ENCODE assay signal across 31 cellular contexts in the genomic region with DNA sequence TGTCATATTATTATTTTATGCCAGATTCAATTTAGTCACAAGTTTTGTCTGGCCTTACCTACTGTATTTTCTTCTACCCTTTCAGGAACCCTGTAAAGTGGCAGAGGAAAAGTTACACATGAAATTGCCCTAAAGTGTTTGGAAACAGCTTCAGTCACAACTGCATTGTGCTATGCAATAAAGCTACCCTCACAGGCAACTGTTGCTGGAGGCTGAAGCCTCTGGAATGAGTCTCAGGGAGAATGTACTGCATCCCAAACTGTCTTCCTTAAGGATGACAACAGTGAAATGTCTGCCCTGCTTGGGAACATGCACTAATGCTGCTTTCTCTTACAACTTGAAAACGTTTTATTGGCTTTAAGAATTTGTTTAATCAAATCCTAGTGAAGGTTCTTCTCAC.
DNase-seq lines count a peak whose midpoint lies in the region; ATAC-seq and TF ChIP-seq lines count a peak whose summit lies in the region.
"Had no signal": no experiment of that assay in that cellular context is flagged by ENCODE, and none has a peak within 500 bp of the region (broad histone marks: within the 10 kb centered on the region; RNA-seq: fewer than 3 reads in every experiment).

No MANE protein-coding gene starts in this region.

- no peak for TF ChIP-seq POLR2A in breast epithelium (IDR thresholded peaks at IDR 0.05)

- peaks cover 4% of the 10 kb centered on the region for H3K4me1 ChIP-seq in mammary epithelial cell (ENCODE audit: insufficient read depth, low read length)
- H3K4me1 ChIP-seq in breast epithelium = no peaks in the 10 kb centered on the region
- no peaks in the 10 kb centered on the region for H3K4me1 ChIP-seq in OCI-LY7 (ENCODE audit: insufficient read depth, low read length, poor library complexity, severe bottlenecking)

- intact Hi-C loops in mammary epithelial cell (cut with micrococcal nuclease) (no loop called here), breast epithelium (cut with DNase I; ENCODE audit: low total_unique reads) (no loop called here), OCI-LY7 (cut with micrococcal nuclease; ENCODE audit: unreplicated experiment) (no loop called here)

- peaks cover 2% of the 10 kb centered on the region for H3K9me3 Mint-ChIP-seq in neural crest cell
- peaks cover 8% of the 10 kb centered on the region for H3K9me3 Mint-ChIP-seq in activated CD4-positive, alpha-beta T cell treated with anti-CD3 and anti-CD28 coated beads, Interleukin-2, amount 10 ng/mL, durations not matched to agents 7 days and 5 days
- H3K9me3 Mint-ChIP-seq: activated naive CD8-positive, alpha-beta T cell treated with anti-CD3 and anti-CD28 coated beads for 36 hours had no signal

- H3K79me2 ChIP-seq in mammary epithelial cell (ENCODE audit: insufficient read depth, low read length) (no peaks in the 10 kb centered on the region), OCI-LY7 (ENCODE audit: insufficient read depth, low read depth, low read length) (no peaks in the 10 kb centered on the region)

- no peak overlapping the region for H3K4me3 Mint-ChIP-seq in neural crest cell
- no peak overlapping the region for H3K4me3 Mint-ChIP-seq in activated CD4-positive, alpha-beta T cell treated with anti-CD3 and anti-CD28 coated beads, Interleukin-2, amount 10 ng/mL, durations not matched to agents 7 days and 5 days
- H3K4me3 Mint-ChIP-seq: activated naive CD8-positive, alpha-beta T cell treated with anti-CD3 and anti-CD28 coated beads for 36 hours; activated T-cell treated with anti-CD3 and anti-CD28 coated beads, Interleukin-2, amount 50 U/mL, for 4 hours; CD14-positive monocyte; immature natural killer cell; stimulated activated effector memory CD8-positive, alpha-beta T cell treated with anti-CD3 and anti-CD28 coated beads, Interleukin-12 subunit alpha, Interleukin-12 subunit beta, amount 100 ng/mL, for 72 hours; type B pancreatic cell had no signal

- H3K27ac ChIP-seq in mammary epithelial cell (ENCODE audit: insufficient read depth, low read depth, low read length) (no peak overlapping the region), breast epithelium (no peak overlapping the region), OCI-LY7 (ENCODE audit: low read depth, low read length, poor library complexity, severe bottlenecking) (no peak overlapping the region)

- no peaks in the 10 kb centered on the region for H3K4me1 Mint-ChIP-seq in neural crest cell
- H3K4me1 Mint-ChIP-seq in activated CD4-positive, alpha-beta T cell treated with anti-CD3 and anti-CD28 coated beads, Interleukin-2, amount 10 ng/mL, durations not matched to agents 7 days and 5 days = no peaks in the 10 kb centered on the region
- H3K4me1 Mint-ChIP-seq: activated naive CD8-positive, alpha-beta T cell treated with anti-CD3 and anti-CD28 coated beads for 36 hours; CD14-positive monocyte; immature natural killer cell; stimulated activated effector memory CD8-positive, alpha-beta T cell treated with anti-CD3 and anti-CD28 coated beads, Interleukin-12 subunit alpha, Interleukin-12 subunit beta, amount 100 ng/mL, for 72 hours had no signal

- 20% methylated on average over 1 of the region's 1 CpG for WGBS in mammary epithelial cell (ENCODE audit: low coverage, missing lambda C conversion rate)

- H2AFZ ChIP-seq in mammary epithelial cell (ENCODE audit: low read depth, low read length) (peak overlapping the region; percentile 54), OCI-LY7 (ENCODE audit: low read length) (no peak overlapping the region)

- DNase-seq in mammary epithelial cell (no peak), breast epithelium (ENCODE audit: low spot score in 2 of 2) (no peak), dedifferentiated amniotic fluid mesenchymal stem cell (ENCODE audit: extremely low spot score) (peak; percentile 18), neural crest cell (ENCODE audit: low read depth, low spot score) (no peak), OCI-LY7 (ENCODE audit: low spot score) (no peak)
- DNase-seq in activated CD4-positive, alpha-beta T cell treated with anti-CD3 and anti-CD28 coated beads, Interleukin-2, amount 10 ng/mL, durations not matched to agents 7 days and 5 days = no peak
- DNase-seq: 8988T; activated gamma-delta T cell; activated naive CD8-positive, alpha-beta T cell treated with anti-CD3 and anti-CD28 coated beads for 36 hours; activated T-cell treated with anti-CD3 and anti-CD28 coated beads, Interleukin-2, amount 50 U/mL, for 4 hours; aorta; DMS79 treated with DMSO at 0.1 percent for 48 hours; effector CD4-positive, alpha-beta T cell; GF-D8; immature natural killer cell; Kasumi-1; mesendoderm; NCI-H1436; NCI-H2081; NCI-H526 treated with DMSO at 0.1 percent for 48 hours; nucleus accumbens; Right ventricle myocardium superior; substantia nigra; T-helper 9 cell had no signal

- no peak overlapping the region for H3K4me2 ChIP-seq in mammary epithelial cell (ENCODE audit: insufficient read depth, low read depth, low read length)
- H3K4me2 ChIP-seq in OCI-LY7 (ENCODE audit: low read length) = no peak overlapping the region

- H4K20me1 ChIP-seq in mammary epithelial cell (ENCODE audit: insufficient read depth, low read length) = no peaks in the 10 kb centered on the region
- H4K20me1 ChIP-seq in OCI-LY7 (ENCODE audit: insufficient read depth, low read length) = no peaks in the 10 kb centered on the region

- BruUV-seq in mammary epithelial cell (replicated peaks; lab: Mats Ljungman, UMichigan) = no TSS peak
- no TSS peak for BruUV-seq in OCI-LY7 (replicated peaks; lab: Mats Ljungman, UMichigan)

- no peaks in the 10 kb centered on the region for H3K27me3 ChIP-seq in mammary epithelial cell (ENCODE audit: insufficient read depth, low read length)
- H3K27me3 ChIP-seq in breast epithelium = no peaks in the 10 kb centered on the region

- H3K9me2 ChIP-seq in OCI-LY7 (ENCODE audit: insufficient read depth, low read length) = no peaks in the 10 kb centered on the region

- H3K27ac Mint-ChIP-seq in neural crest cell (ENCODE audit: unreplicated experiment) = peak overlapping the region; percentile 48
- no peak overlapping the region for H3K27ac Mint-ChIP-seq in activated CD4-positive, alpha-beta T cell treated with anti-CD3 and anti-CD28 coated beads, Interleukin-2, amount 10 ng/mL, durations not matched to agents 7 days and 5 days
- H3K27ac Mint-ChIP-seq: activated naive CD8-positive, alpha-beta T cell treated with anti-CD3 and anti-CD28 coated beads for 36 hours; CD14-positive monocyte; immature natural killer cell; stimulated activated effector memory CD8-positive, alpha-beta T cell treated with anti-CD3 and anti-CD28 coated beads, Interleukin-12 subunit alpha, Interleukin-12 subunit beta, amount 100 ng/mL, for 72 hours; type B pancreatic cell had no signal

- POLR2A ChIA-PET in OCI-LY7 (lab: Charles Lee) = interaction anchor here (0.5 to 1.4 kb wide), 3 partner anchors 11 to 1293 kb away, joined by 3 read pairs; no protein-coding TSS in a partner anchor
- POLR2A ChIA-PET in activated CD4-positive, alpha-beta T cell treated with anti-CD3 and anti-CD28 coated beads, Interleukin-2, amount 10 ng/mL, durations not matched to agents 7 days and 5 days (lab: Charles Lee) = no interaction called here

- H3K4me3 ChIP-seq in mammary epithelial cell (replicated peaks in 1 of 3; ENCODE audit: insufficient read depth in 1 of 3, low read depth in 2 of 3, low read length in 3 of 3) (no peak overlapping the region), breast epithelium (no peak overlapping the region), OCI-LY7 (ENCODE audit: low read depth, low read length, poor library complexity, severe bottlenecking) (no peak overlapping the region)
- H3K4me3 ChIP-seq: HAP-1 had no signal

- no peak for ATAC-seq in HG03442 (IDR thresholded peaks at IDR 0.05; ENCODE audit: unreplicated experiment)
- no peak for ATAC-seq in GM21360 (IDR thresholded peaks at IDR 0.05; ENCODE audit: unreplicated experiment)
- ATAC-seq: activated T-cell treated with anti-CD3 and anti-CD28 coated beads, Interleukin-2, amount 50 U/mL, for 4 hours; left lobe of liver; stimulated activated effector memory CD8-positive, alpha-beta T cell treated with anti-CD3 and anti-CD28 coated beads, Interleukin-12 subunit alpha, Interleukin-12 subunit beta, amount 100 ng/mL, for 72 hours had no signal

- dilution Hi-C loops in mammary epithelial cell (cut with HindIII; ENCODE audit: low sequenced_read_pairs) = no loop called here

- CTCF ChIA-PET in mammary epithelial cell (lab: Charles Lee; ENCODE audit: low non-redundant PET) (no interaction called here), OCI-LY7 (lab: Charles Lee; ENCODE audit: unreplicated experiment) (no interaction called here)
- CTCF ChIA-PET in activated CD4-positive, alpha-beta T cell treated with anti-CD3 and anti-CD28 coated beads, Interleukin-2, amount 10 ng/mL, durations not matched to agents 7 days and 5 days (lab: Charles Lee) = no interaction called here

- H3K9ac ChIP-seq in mammary epithelial cell (ENCODE audit: insufficient read depth, low read length) = no peak overlapping the region

- in situ Hi-C loops in mammary epithelial cell (cut with MboI; ENCODE audit: low sequenced_read_pairs in 2 of 2) = no loop called here

- H3K36me3 Mint-ChIP-seq in neural crest cell (ENCODE audit: low read depth) = peaks cover 3% of the 10 kb centered on the region
- H3K36me3 Mint-ChIP-seq in activated CD4-positive, alpha-beta T cell treated with anti-CD3 and anti-CD28 coated beads, Interleukin-2, amount 10 ng/mL, durations not matched to agents 7 days and 5 days (ENCODE audit: low read depth) = no peaks in the 10 kb centered on the region
- H3K36me3 Mint-ChIP-seq: activated naive CD8-positive, alpha-beta T cell treated with anti-CD3 and anti-CD28 coated beads for 36 hours; CD14-positive monocyte; stimulated activated effector memory CD8-positive, alpha-beta T cell treated with anti-CD3 and anti-CD28 coated beads, Interleukin-12 subunit alpha, Interleukin-12 subunit beta, amount 100 ng/mL, for 72 hours; type B pancreatic cell had no signal

- no peaks in the 10 kb centered on the region for H3K27me3 Mint-ChIP-seq in neural crest cell (ENCODE audit: low read depth)
- no peaks in the 10 kb centered on the region for H3K27me3 Mint-ChIP-seq in activated CD4-positive, alpha-beta T cell treated with anti-CD3 and anti-CD28 coated beads, Interleukin-2, amount 10 ng/mL, durations not matched to agents 7 days and 5 days
- H3K27me3 Mint-ChIP-seq: activated naive CD8-positive, alpha-beta T cell treated with anti-CD3 and anti-CD28 coated beads for 36 hours; type B pancreatic cell had no signal

- H3K36me3 ChIP-seq in mammary epithelial cell (ENCODE audit: insufficient read depth, low read length) = no peaks in the 10 kb centered on the region
- no peaks in the 10 kb centered on the region for H3K36me3 ChIP-seq in breast epithelium
- H3K36me3 ChIP-seq in OCI-LY7 (ENCODE audit: insufficient read depth, low read length) = no peaks in the 10 kb centered on the region
- H3K36me3 ChIP-seq: HAP-1 had no signal

- no peak for TF ChIP-seq CTCF in mammary epithelial cell (conservative IDR thresholded peaks at IDR 0.05 in 1 of 2, IDR thresholded peaks at IDR 0.05 in 1 of 2; ENCODE audit: extremely low read depth in 1 of 2, insufficient read depth in 1 of 2, low read depth in 1 of 2, low read length in 2 of 2)
- no peak for TF ChIP-seq CTCF in breast epithelium (IDR thresholded peaks at IDR 0.05)
- no peak for TF ChIP-seq CTCF in neural crest cell (conservative IDR thresholded peaks at IDR 0.05)
- no peak for TF ChIP-seq CTCF in OCI-LY7 (conservative IDR thresholded peaks at IDR 0.05; ENCODE audit: low read length)

- H3K9me3 ChIP-seq in mammary epithelial cell (replicated peaks; ENCODE audit: insufficient read depth, low read length) = no peaks in the 10 kb centered on the region
- H3K9me3 ChIP-seq in breast epithelium = no peaks in the 10 kb centered on the region
- H3K9me3 ChIP-seq in OCI-LY7 (ENCODE audit: low read length) = no peaks in the 10 kb centered on the region
- H3K9me3 ChIP-seq: HAP-1 had no signal
